In the genomic region with DNA sequence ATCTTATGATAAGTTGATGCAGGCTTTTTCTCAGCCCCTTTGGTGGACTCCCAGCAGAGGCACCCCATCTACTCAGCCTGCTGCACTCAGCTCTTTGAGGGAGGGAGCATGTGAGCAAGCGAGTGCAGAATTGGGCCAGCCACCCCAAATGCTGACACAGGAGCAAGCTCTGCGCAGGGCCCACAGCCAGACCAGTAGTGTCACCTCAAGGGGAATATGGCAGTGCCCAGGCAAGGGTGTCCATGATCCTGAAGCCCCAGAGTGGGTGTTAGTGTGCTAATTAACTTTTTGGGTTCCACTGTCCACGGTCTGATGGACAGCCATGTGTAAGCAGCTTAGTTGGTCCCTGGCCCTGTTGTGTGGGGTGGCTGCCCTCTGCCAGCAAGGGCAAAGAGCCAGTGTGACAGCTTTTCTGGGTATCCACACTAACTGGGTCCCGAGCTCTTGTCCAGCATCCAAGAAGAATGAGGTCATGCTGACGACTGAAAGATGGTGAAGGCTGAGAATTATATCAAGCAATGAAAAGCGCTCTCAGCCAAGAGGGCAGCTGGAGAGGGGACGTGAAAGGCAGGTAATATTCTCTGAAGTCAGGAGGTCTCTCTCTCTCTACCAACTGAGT, we compare ENCODE assay signal across 15 cellular contexts.
DNase-seq lines count a peak whose midpoint lies in the region; ATAC-seq and TF ChIP-seq lines count a peak whose summit lies in the region.
"Had no signal": no experiment of that assay in that cellular context is flagged by ENCODE, and none has a peak within 500 bp of the region (broad histone marks: within the 10 kb centered on the region; RNA-seq: fewer than 3 reads in every experiment).

No MANE protein-coding gene starts in this region.

- peak in 1 of 2 donors; percentile 42 for ATAC-seq in lower lobe of right lung
- ATAC-seq: A549 had no signal

- intact Hi-C loops in lower lobe of right lung (cut with DNase I), result no loop called here
- intact Hi-C loops in spleen (cut with DNase I; ENCODE audit: low total_unique reads), result no loop called here

- H3K27ac ChIP-seq in lower lobe of right lung (no peak overlapping the region), spleen (no peak overlapping the region)
- H3K27ac ChIP-seq: 22Rv1, A549, BLaER1 had no signal

- H3K4me3 ChIP-seq in lower lobe of right lung, result no peak overlapping the region
- no peak overlapping the region for H3K4me3 ChIP-seq in spleen
- H3K4me3 ChIP-seq: A549, BLaER1 had no signal

- TF ChIP-seq POLR2A in spleen (IDR thresholded peaks at IDR 0.05) (no peak), erythroblast (IDR thresholded peaks at IDR 0.05; ENCODE audit: low read length) (no peak)

- DNase-seq in activated gamma-delta T cell (lab: John Stamatoyannopoulos, UW), result peak; percentile 2
- DNase-seq in activated gamma-delta T cell treated with Interleukin-2 at 50 U/mL for 16 hours, result no peak
- DNase-seq in lower lobe of right lung, result peak; percentile 32
- DNase-seq in spleen, result peak; percentile 61
- no peak for DNase-seq in NCI-H1694 treated with DMSO at 0.1 percent for 48 hours (lab: John Stamatoyannopoulos, UW)
- DNase-seq in erythroblast (lab: John Stamatoyannopoulos, UW), result no peak
- no peak for DNase-seq in AG20443 (ENCODE audit: low spot score)
- DNase-seq: CD4-positive, alpha-beta memory T cell; DMS153; DMS79; GF-D8; H9 had no signal

- no peak for TF ChIP-seq CTCF in lower lobe of right lung (IDR thresholded peaks at IDR 0.05)
- no peak for TF ChIP-seq CTCF in spleen (IDR thresholded peaks at IDR 0.05 in 8 of 11, conservative IDR thresholded peaks at IDR 0.05 in 3 of 11)

- H3K4me1 ChIP-seq in lower lobe of right lung, result no peaks in the 10 kb centered on the region
- H3K4me1 ChIP-seq in spleen, result no peaks in the 10 kb centered on the region
- H3K4me1 ChIP-seq: A549, BLaER1 had no signal

- H3K9me3 ChIP-seq in lower lobe of right lung, result no peaks in the 10 kb centered on the region
- peaks cover 0 to 13% (median 0%) of the 10 kb centered on the region in 8 donors for H3K9me3 ChIP-seq in spleen
- H3K9me3 ChIP-seq: A549, BLaER1 had no signal

- WGBS in spleen, 5 donors, result 84 to 91% (median 86%) methylated on average over 7 of the region's 7 CpGs

- H3K36me3 ChIP-seq in lower lobe of right lung (no peaks in the 10 kb centered on the region), spleen (no peaks in the 10 kb centered on the region)
- H3K36me3 ChIP-seq: BLaER1 had no signal

- H3K27me3 ChIP-seq in lower lobe of right lung (ENCODE audit: low read depth), result no peaks in the 10 kb centered on the region
- H3K27me3 ChIP-seq in spleen (replicated peaks in 1 of 7), result no peaks in the 10 kb centered on the region
- H3K27me3 ChIP-seq: BLaER1 had no signal

Comparison
In these comparisons a context has a peak if more than half of its experiments do, and no peak if none do; other contexts are left out.
1. DNase-seq: peak in activated gamma-delta T cell (single experiment), lower lobe of right lung (single experiment) and spleen (single experiment); none in activated gamma-delta T cell treated with Interleukin-2 at 50 U/mL for 16 hours (single experiment), NCI-H1694 treated with DMSO at 0.1 percent for 48 hours (single experiment), erythroblast (0 of 2) and AG20443 (single experiment).